27 cellular contexts compared by ENCODE assay signal in the genomic region with DNA sequence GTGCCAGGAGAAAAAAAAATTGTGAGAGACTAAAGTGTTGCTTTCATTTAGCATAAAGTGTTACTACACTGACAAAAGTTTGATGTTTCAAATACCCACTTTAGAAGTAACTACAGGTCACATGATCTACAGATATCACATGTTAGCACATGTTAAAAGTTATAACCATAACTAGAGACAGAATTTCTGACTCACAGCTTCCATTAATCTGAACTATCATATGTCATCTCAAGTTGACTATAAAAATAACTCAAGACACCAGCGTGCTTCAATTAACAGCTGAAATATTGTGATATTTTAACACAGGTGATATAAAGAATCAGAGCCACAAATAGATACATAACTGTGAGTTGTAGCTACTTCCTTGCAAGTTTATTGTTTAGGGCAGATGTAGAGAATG.
"Had no signal": no experiment of that assay in that cellular context is flagged by ENCODE, and none has a peak within 500 bp of the region (broad histone marks: within the 10 kb centered on the region; RNA-seq: fewer than 3 reads in every experiment).

No MANE protein-coding gene starts in this region.

- H3K4me3 Mint-ChIP-seq: endodermal cell; memory B cell; naive B cell; natural killer cell treated with Interleukin-12 subunit alpha and Interleukin-12 subunit beta and Interleukin-15 and Interleukin-18, amount 100 ng/mL, for 72 hours; neural progenitor cell; stimulated activated memory B cell treated with anti-CD40 and anti-IgM and Interleukin-4, amounts not matched to agents 10 μg/mL and 1 μg/mL and 100 μg/mL, for 72 hours; stimulated activated naive CD8-positive, alpha-beta T cell treated with anti-CD3 and anti-CD28 coated beads, Interleukin-15, Interleukin-2, amounts not matched to agents 100 ng/mL and 50 ng/mL, for 24 hours had no signal

- H3K36me3 Mint-ChIP-seq: memory B cell; naive B cell; natural killer cell treated with Interleukin-12 subunit alpha and Interleukin-12 subunit beta and Interleukin-15 and Interleukin-18, amount 100 ng/mL, for 72 hours; neural progenitor cell; stimulated activated memory B cell treated with anti-CD40 and anti-IgM and Interleukin-4, amounts not matched to agents 10 μg/mL and 1 μg/mL and 100 μg/mL, for 72 hours had no signal

- H3K27me3 Mint-ChIP-seq: memory B cell; naive B cell; natural killer cell treated with Interleukin-12 subunit alpha and Interleukin-12 subunit beta and Interleukin-15 and Interleukin-18, amount 100 ng/mL, for 72 hours; progenitor cell of endocrine pancreas; stimulated activated memory B cell treated with anti-CD40 and anti-IgM and Interleukin-4, amounts not matched to agents 10 μg/mL and 1 μg/mL and 100 μg/mL, for 72 hours; stimulated activated naive CD8-positive, alpha-beta T cell treated with anti-CD3 and anti-CD28 coated beads, Interleukin-15, Interleukin-2, amounts not matched to agents 100 ng/mL and 50 ng/mL, for 24 hours had no signal

- H3K9ac ChIP-seq: neural progenitor cell, parathyroid adenoma had no signal

- H3K4me2 ChIP-seq: hepatocyte, neural progenitor cell had no signal

- H3K4me1 ChIP-seq: esophagus muscularis mucosa, gastroesophageal sphincter, heart left ventricle, parathyroid adenoma, right atrium auricular region, spleen, tibial nerve, upper lobe of left lung had no signal

- H3K36me3 ChIP-seq: esophagus muscularis mucosa, gastroesophageal sphincter, heart left ventricle, neural progenitor cell, right atrium auricular region, spleen, thoracic aorta, tibial nerve, upper lobe of left lung had no signal

- H3K9me3 Mint-ChIP-seq: endodermal cell; neural progenitor cell; stimulated activated memory B cell treated with anti-CD40 and anti-IgM and Interleukin-4, amounts not matched to agents 10 μg/mL and 1 μg/mL and 100 μg/mL, for 72 hours; stimulated activated naive CD8-positive, alpha-beta T cell treated with anti-CD3 and anti-CD28 coated beads, Interleukin-15, Interleukin-2, amounts not matched to agents 100 ng/mL and 50 ng/mL, for 24 hours had no signal

- ATAC-seq: gastroesophageal sphincter; heart left ventricle; left lobe of liver; natural killer cell treated with Interleukin-12 subunit alpha and Interleukin-12 subunit beta and Interleukin-15 and Interleukin-18, amount 100 ng/mL, for 72 hours; sciatic nerve; stimulated activated memory B cell treated with anti-CD40 and anti-IgM and Interleukin-4, amounts not matched to agents 10 μg/mL and 1 μg/mL and 100 μg/mL, for 72 hours had no signal

- H3K79me2 ChIP-seq: hepatocyte, parathyroid adenoma had no signal

- H3K27me3 ChIP-seq: esophagus muscularis mucosa, gastroesophageal sphincter, heart left ventricle, hepatocyte, neural progenitor cell, right atrium auricular region, spleen, tibial nerve, upper lobe of left lung had no signal

- H3K4me3 ChIP-seq: esophagus muscularis mucosa, gastroesophageal sphincter, heart left ventricle, hepatocyte, lung, neural progenitor cell, right atrium auricular region, spleen, thoracic aorta, tibial nerve, upper lobe of left lung had no signal

- H2AFZ ChIP-seq: hepatocyte, neural progenitor cell, parathyroid adenoma had no signal

- FAIRE-seq: kidney, urothelium cell line had no signal

- H3K4me1 Mint-ChIP-seq: memory B cell; naive B cell; stimulated activated memory B cell treated with anti-CD40 and anti-IgM and Interleukin-4, amounts not matched to agents 10 μg/mL and 1 μg/mL and 100 μg/mL, for 72 hours had no signal

- H3K27ac Mint-ChIP-seq: endodermal cell; memory B cell; naive B cell; natural killer cell treated with Interleukin-12 subunit alpha and Interleukin-12 subunit beta and Interleukin-15 and Interleukin-18, amount 100 ng/mL, for 72 hours; neural progenitor cell; progenitor cell of endocrine pancreas; stimulated activated memory B cell treated with anti-CD40 and anti-IgM and Interleukin-4, amounts not matched to agents 10 μg/mL and 1 μg/mL and 100 μg/mL, for 72 hours; stimulated activated naive CD8-positive, alpha-beta T cell treated with anti-CD3 and anti-CD28 coated beads, Interleukin-15, Interleukin-2, amounts not matched to agents 100 ng/mL and 50 ng/mL, for 24 hours had no signal

- H3K27ac ChIP-seq: esophagus muscularis mucosa, gastroesophageal sphincter, heart left ventricle, hepatocyte, neural progenitor cell, parathyroid adenoma, right atrium auricular region, spleen, thoracic aorta, tibial nerve, upper lobe of left lung had no signal

- DNase-seq: cerebellar nuclear complex; cortex of kidney; effector CD8-positive, alpha-beta T cell; endodermal cell; heart left ventricle; kidney; naive B cell; spleen; stimulated activated CD4-positive, alpha-beta T cell treated with anti-CD3 and anti-CD28 coated beads, Interleukin-4, amount 100 ng/mL, for 4 hours; upper lobe of left lung had no signal

- H3K9me3 ChIP-seq: esophagus muscularis mucosa, gastroesophageal sphincter, heart left ventricle, right atrium auricular region, spleen, thoracic aorta, tibial nerve, upper lobe of left lung had no signal
